ENCODE assay signal across 10 cellular contexts in genomic region chr9:15622596-15622995, GRCh38.
DNase-seq lines count a peak whose midpoint lies in the region; ATAC-seq and TF ChIP-seq lines count a peak whose summit lies in the region.
"Had no signal": no experiment of that assay in that cellular context is flagged by ENCODE, and none has a peak within 500 bp of the region (broad histone marks: within the 10 kb centered on the region; RNA-seq: fewer than 3 reads in every experiment).

No MANE protein-coding gene starts in this region.

- H3K4me2 ChIP-seq in OCI-LY3 (ENCODE audit: low read length) = no peak overlapping the region

- H3K27ac ChIP-seq in OCI-LY3 (ENCODE audit: low read length) = no peak overlapping the region

- no peaks in the 10 kb centered on the region for H3K9me3 ChIP-seq in OCI-LY3 (ENCODE audit: insufficient read depth, low read length)

- H2AFZ ChIP-seq in OCI-LY3 (ENCODE audit: low read depth, low read length) = no peak overlapping the region

- no peak overlapping the region for H3K9ac ChIP-seq in OCI-LY3 (ENCODE audit: low read length)

- peaks cover 3% of the 10 kb centered on the region; the same call in 1 of the 2 replicates for H3K4me1 ChIP-seq in OCI-LY3 (ENCODE audit: low read length)

- no peaks in the 10 kb centered on the region for H3K36me3 ChIP-seq in OCI-LY3 (replicated peaks; ENCODE audit: low read depth, low read length)

- H3K79me2 ChIP-seq in OCI-LY3 (ENCODE audit: low read length) = no peaks in the 10 kb centered on the region

- DNase-seq in NCI-H526 (lab: John Stamatoyannopoulos, UW) (peak; percentile 20 to 26), NCI-H526 treated with DMSO at 0.1 percent for 48 hours (lab: John Stamatoyannopoulos, UW) (no peak), epithelial cell of esophagus (ENCODE audit: low read depth) (peak; percentile 17), retinal pigment epithelial cell (ENCODE audit: low read depth) (no peak), Ammon's horn (ENCODE audit: low spot score) (no peak)
- DNase-seq in stimulated activated CD4-positive, alpha-beta T cell treated with anti-CD3 and anti-CD28 coated beads, Interleukin-2, amount 100 ng/mL, for 48 hours = no peak
- DNase-seq: C1 segment of cervical spinal cord, T-helper 9 cell had no signal

- no peaks in the 10 kb centered on the region for H4K20me1 ChIP-seq in OCI-LY3 (ENCODE audit: insufficient read depth, low read length)

- TF ChIP-seq CTCF in OCI-LY3 (IDR thresholded peaks at IDR 0.05; ENCODE audit: low read depth, low read length) = peak; percentile 68
- TF ChIP-seq CTCF in epithelial cell of esophagus (IDR thresholded peaks at IDR 0.05; ENCODE audit: insufficient read depth, low read depth, low read length, missing control alignments) = peak; percentile 19
- TF ChIP-seq CTCF in retinal pigment epithelial cell (conservative IDR thresholded peaks at IDR 0.05; ENCODE audit: low read depth, low read length) = peak; percentile 54

- no peak for ATAC-seq in GM19397 (IDR thresholded peaks at IDR 0.05; ENCODE audit: unreplicated experiment)

- H3K4me3 ChIP-seq in OCI-LY3 (ENCODE audit: low read length) (no peak overlapping the region), epithelial cell of esophagus (ENCODE audit: low read length) (no peak overlapping the region), retinal pigment epithelial cell (ENCODE audit: low read length) (no peak overlapping the region)

- no peaks in the 10 kb centered on the region for H3K27me3 ChIP-seq in OCI-LY3 (ENCODE audit: low read depth, low read length)

Comparison
In these comparisons a context has a peak if more than half of its experiments do, and no peak if none do; other contexts are left out.
1. DNase-seq: peak in NCI-H526 (2 of 2) and epithelial cell of esophagus (single experiment); none in NCI-H526 treated with DMSO at 0.1 percent for 48 hours (single experiment), retinal pigment epithelial cell (single experiment), Ammon's horn (single experiment) and stimulated activated CD4-positive, alpha-beta T cell treated with anti-CD3 and anti-CD28 coated beads, Interleukin-2, amount 100 ng/mL, for 48 hours (0 of 2).
2. Peak in every context shown above with its lines, with median percentiles within 50 percentile points of each other: CTCF ChIP-seq.